In the genomic region with DNA sequence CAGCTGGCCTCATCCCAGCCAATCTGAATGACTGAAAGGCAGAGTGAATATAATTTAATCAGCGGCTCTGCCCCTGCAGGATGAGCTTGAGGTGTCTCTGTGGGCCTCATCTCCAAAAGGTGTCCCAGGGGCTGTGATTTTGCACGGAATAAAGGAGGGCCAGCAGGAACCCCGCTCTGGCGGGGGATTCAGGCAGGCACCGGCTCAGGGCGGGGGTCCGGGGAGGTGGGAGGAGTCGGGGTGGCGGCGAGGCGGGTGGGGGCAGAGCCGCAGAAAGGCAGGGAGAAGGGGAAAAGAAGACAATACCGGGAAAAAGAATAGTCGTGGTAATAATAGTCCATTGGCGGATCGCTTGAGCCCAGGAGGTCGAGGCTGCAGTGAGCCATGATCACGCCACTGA, we compare ENCODE assay signal across 1 cellular context.
TF ChIP-seq lines count a peak whose summit lies in the region.

No MANE protein-coding gene starts in this region.

TF ChIP-seq in GM23338, 12 proteins besides CTCF, POLR2A, EP300 and RAD21 (continued from another document):
- TF ChIP-seq, protein P1, sequence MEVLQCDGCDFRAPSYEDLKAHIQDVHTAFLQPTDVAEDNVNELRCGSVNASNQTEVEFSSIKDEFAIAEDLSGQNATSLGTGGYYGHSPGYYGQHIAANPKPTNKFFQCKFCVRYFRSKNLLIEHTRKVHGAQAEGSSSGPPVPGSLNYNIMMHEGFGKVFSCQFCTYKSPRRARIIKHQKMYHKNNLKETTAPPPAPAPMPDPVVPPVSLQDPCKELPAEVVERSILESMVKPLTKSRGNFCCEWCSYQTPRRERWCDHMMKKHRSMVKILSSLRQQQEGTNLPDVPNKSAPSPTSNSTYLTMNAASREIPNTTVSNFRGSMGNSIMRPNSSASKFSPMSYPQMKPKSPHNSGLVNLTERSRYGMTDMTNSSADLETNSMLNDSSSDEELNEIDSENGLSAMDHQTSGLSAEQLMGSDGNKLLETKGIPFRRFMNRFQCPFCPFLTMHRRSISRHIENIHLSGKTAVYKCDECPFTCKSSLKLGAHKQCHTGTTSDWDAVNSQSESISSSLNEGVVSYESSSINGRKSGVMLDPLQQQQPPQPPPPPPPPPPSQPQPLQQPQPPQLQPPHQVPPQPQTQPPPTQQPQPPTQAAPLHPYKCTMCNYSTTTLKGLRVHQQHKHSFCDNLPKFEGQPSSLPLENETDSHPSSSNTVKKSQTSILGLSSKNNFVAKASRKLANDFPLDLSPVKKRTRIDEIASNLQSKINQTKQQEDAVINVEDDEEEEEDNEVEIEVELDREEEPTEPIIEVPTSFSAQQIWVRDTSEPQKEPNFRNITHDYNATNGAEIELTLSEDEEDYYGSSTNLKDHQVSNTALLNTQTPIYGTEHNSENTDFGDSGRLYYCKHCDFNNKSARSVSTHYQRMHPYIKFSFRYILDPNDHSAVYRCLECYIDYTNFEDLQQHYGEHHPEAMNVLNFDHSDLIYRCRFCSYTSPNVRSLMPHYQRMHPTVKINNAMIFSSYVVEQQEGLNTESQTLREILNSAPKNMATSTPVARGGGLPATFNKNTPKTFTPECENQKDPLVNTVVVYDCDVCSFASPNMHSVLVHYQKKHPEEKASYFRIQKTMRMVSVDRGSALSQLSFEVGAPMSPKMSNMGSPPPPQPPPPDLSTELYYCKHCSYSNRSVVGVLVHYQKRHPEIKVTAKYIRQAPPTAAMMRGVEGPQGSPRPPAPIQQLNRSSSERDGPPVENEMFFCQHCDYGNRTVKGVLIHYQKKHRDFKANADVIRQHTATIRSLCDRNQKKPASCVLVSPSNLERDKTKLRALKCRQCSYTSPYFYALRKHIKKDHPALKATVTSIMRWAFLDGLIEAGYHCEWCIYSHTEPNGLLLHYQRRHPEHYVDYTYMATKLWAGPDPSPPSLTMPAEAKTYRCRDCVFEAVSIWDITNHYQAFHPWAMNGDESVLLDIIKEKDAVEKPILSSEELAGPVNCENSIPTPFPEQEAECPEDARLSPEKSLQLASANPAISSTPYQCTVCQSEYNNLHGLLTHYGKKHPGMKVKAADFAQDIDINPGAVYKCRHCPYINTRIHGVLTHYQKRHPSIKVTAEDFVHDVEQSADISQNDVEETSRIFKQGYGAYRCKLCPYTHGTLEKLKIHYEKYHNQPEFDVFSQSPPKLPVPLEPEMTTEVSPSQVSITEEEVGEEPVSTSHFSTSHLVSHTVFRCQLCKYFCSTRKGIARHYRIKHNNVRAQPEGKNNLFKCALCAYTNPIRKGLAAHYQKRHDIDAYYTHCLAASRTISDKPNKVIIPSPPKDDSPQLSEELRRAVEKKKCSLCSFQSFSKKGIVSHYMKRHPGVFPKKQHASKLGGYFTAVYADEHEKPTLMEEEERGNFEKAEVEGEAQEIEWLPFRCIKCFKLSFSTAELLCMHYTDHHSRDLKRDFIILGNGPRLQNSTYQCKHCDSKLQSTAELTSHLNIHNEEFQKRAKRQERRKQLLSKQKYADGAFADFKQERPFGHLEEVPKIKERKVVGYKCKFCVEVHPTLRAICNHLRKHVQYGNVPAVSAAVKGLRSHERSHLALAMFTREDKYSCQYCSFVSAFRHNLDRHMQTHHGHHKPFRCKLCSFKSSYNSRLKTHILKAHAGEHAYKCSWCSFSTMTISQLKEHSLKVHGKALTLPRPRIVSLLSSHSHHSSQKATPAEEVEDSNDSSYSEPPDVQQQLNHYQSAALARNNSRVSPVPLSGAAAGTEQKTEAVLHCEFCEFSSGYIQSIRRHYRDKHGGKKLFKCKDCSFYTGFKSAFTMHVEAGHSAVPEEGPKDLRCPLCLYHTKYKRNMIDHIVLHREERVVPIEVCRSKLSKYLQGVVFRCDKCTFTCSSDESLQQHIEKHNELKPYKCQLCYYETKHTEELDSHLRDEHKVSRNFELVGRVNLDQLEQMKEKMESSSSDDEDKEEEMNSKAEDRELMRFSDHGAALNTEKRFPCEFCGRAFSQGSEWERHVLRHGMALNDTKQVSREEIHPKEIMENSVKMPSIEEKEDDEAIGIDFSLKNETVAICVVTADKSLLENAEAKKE (CRISPR knock-in tag; IDR thresholded peaks at IDR 0.05) = no peak
- TF ChIP-seq CREB1 (CRISPR knock-in tag; IDR thresholded peaks at IDR 0.05; ENCODE audit: low read depth) (no peak), EZH2phosphoT487 (IDR thresholded peaks at IDR 0.05; ENCODE audit: unreplicated experiment) (no peak), STAT1 (IDR thresholded peaks at IDR 0.05; ENCODE audit: unreplicated experiment) (no peak), JUNB (IDR thresholded peaks at IDR 0.05; ENCODE audit: unreplicated experiment) (no peak), POLR2AphosphoS5 (IDR thresholded peaks at IDR 0.05; ENCODE audit: low read depth) (no peak)
